ENCODE assay signal across 19 cellular contexts in the genomic region with DNA sequence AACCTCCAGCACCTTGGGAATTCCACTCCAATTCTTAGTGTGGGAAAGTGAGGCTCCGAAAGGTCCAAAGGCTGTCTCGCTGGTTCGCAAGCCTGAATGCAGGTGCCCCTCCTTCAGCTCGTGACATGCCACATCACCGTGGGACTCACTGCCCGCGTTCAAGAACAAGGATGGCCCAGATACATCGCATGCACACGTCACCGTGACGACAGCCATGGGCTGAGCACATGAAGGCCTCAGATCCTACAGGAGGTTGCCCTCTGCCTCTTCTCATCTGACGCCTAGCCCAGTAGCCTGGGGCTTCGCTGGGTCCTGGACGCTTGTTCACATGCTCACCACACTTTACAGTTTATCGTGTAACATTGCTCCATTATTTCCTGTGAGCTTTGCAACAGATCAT. TPM values are rescaled to one million over a fixed set of nuclear protein-coding genes. Genes with fewer than 3 reads are reported as not detected.
A peak's percentile ranks its signal among the peaks of the same experiment; 100 is the strongest.
DNase-seq lines count a peak whose midpoint lies in the region; ATAC-seq, FAIRE-seq and TF ChIP-seq lines count a peak whose summit lies in the region.
"Had no signal": no experiment of that assay in that cellular context is flagged by ENCODE, and none has a peak within 500 bp of the region (broad histone marks: within the 10 kb centered on the region; RNA-seq: fewer than 3 reads in every experiment).

No MANE protein-coding gene starts in this region.

- no peak for TF ChIP-seq POLR2A in IMR-90 (IDR thresholded peaks at IDR 0.05; ENCODE audit: low read depth, low read length)
- TF ChIP-seq POLR2A in H1 (IDR thresholded peaks at IDR 0.05; ENCODE audit: control extremely low read depth in 1 of 2, low read depth in 2 of 2, low read length in 2 of 2): no peak

- TF ChIP-seq CTCF in IMR-90 (conservative IDR thresholded peaks at IDR 0.05; ENCODE audit: low read depth, low read length) (no peak), H1 (IDR thresholded peaks at IDR 0.05; ENCODE audit: control extremely low read depth in 1 of 3, insufficient read depth in 1 of 3, low read depth in 1 of 3, low read length in 3 of 3) (no peak)

- H3K4ac ChIP-seq in IMR-90 (ENCODE audit: low read depth, low read length) (no peak overlapping the region), H1 (replicated peaks; ENCODE audit: insufficient read length, low read depth, low read length) (peak overlapping the region; percentile 82), mesenchymal stem cell (ENCODE audit: low read depth in 1 of 2, low read length in 2 of 2) (no peak overlapping the region)

- H4K8ac ChIP-seq in IMR-90 (ENCODE audit: low read depth in 2 of 2, low read length in 2 of 2) (no peak overlapping the region), H1 (ENCODE audit: extremely low read depth, insufficient read depth, low read length) (no peak overlapping the region), mesenchymal stem cell (ENCODE audit: low read length) (no peak overlapping the region)

- peaks cover 2% of the 10 kb centered on the region; the same call in 1 of the 2 replicates for H3K4me1 ChIP-seq in IMR-90 (ENCODE audit: control insufficient read depth, insufficient read depth, low read length)
- peaks cover 0 to 25% (median 17%) of the 10 kb centered on the region in 4 experiments; a peak in 6 of 7 replicates for H3K4me1 ChIP-seq in H1 (replicated peaks in 1 of 4; ENCODE audit: control insufficient read depth in 3 of 4, insufficient read depth in 4 of 4, low read length in 3 of 4)
- peaks cover 2% of the 10 kb centered on the region for H3K4me1 ChIP-seq in mesenchymal stem cell (ENCODE audit: control insufficient read depth, insufficient read depth, low read depth, low read length)

- H3K14ac ChIP-seq in IMR-90 (replicated peaks; ENCODE audit: low read depth, low read length) (no peak overlapping the region), H1 (ENCODE audit: insufficient read length) (no peak overlapping the region), mesenchymal stem cell (ENCODE audit: low read length in 2 of 2) (peak overlapping the region in 1 of 2 experiments; percentile 13)

- H3K36me3 ChIP-seq in IMR-90 (ENCODE audit: control insufficient read depth, insufficient read depth, low read length) (no peaks in the 10 kb centered on the region), H1 (ENCODE audit: control insufficient read depth in 2 of 4, insufficient read depth in 4 of 4, low read length in 3 of 4) (no peaks in the 10 kb centered on the region), mesenchymal stem cell (ENCODE audit: control insufficient read depth in 1 of 2, insufficient read depth in 2 of 2, low read depth in 1 of 2, low read length in 2 of 2) (no peaks in the 10 kb centered on the region)

- H4K91ac ChIP-seq in IMR-90 (ENCODE audit: insufficient read depth, low read depth, low read length) (no peak overlapping the region), H1 (replicated peaks; ENCODE audit: insufficient read length, low read length) (peak overlapping the region; percentile 52), mesenchymal stem cell (ENCODE audit: low read length) (peak overlapping the region; percentile 64)

- H3K9me3 ChIP-seq in IMR-90 (ENCODE audit: control insufficient read depth, insufficient read depth, low read length): peaks cover 11% of the 10 kb centered on the region
- peaks cover 4 to 5% of the 10 kb centered on the region in 2 experiments; a peak in 1 of 4 replicates for H3K9me3 ChIP-seq in H1 (ENCODE audit: insufficient read depth in 2 of 2, low read depth in 1 of 2, low read length in 1 of 2)
- H3K9me3 ChIP-seq in mesenchymal stem cell (ENCODE audit: control insufficient read depth, low read length): peaks cover 13% of the 10 kb centered on the region

- H3K27me3 ChIP-seq in IMR-90 (ENCODE audit: control insufficient read depth, insufficient read depth, low read length) (0 out of 2 replicates have a peak, but pooled peaks cover 1% of the 10 kb centered on the region), H1 (replicated peaks in 1 of 4; ENCODE audit: control insufficient read depth in 3 of 4, extremely low read depth in 1 of 4, insufficient read depth in 3 of 4, low read length in 3 of 4) (peaks cover 0 to 21% (median 11%) of the 10 kb centered on the region in 4 experiments; a peak in 5 of 7 replicates), mesenchymal stem cell (ENCODE audit: control insufficient read depth in 1 of 2, insufficient read depth in 1 of 2, low read length in 2 of 2) (peaks cover 18 to 27% of the 10 kb centered on the region in 2 experiments)

- H2BK12ac ChIP-seq in H1 (ENCODE audit: low read depth, low read length): peak overlapping the region; percentile 40; the same call in 1 of the 2 replicates
- H2BK12ac ChIP-seq in mesenchymal stem cell (ENCODE audit: low read length in 2 of 2): no peak overlapping the region

- H3K18ac ChIP-seq in IMR-90 (ENCODE audit: low read depth, low read length) (no peak overlapping the region), H1 (ENCODE audit: extremely low read depth, low read length) (peak overlapping the region; percentile 44; the same call in 1 of the 2 replicates), mesenchymal stem cell (ENCODE audit: low read depth in 1 of 2, low read length in 2 of 2) (no peak overlapping the region)

- H2BK20ac ChIP-seq in IMR-90 (ENCODE audit: low read depth, low read length) (no peak overlapping the region), H1 (ENCODE audit: low read length) (peak overlapping the region; percentile 8)

- no peak for TF ChIP-seq EP300 in H1 (IDR thresholded peaks at IDR 0.05; ENCODE audit: borderline replicate concordance in 1 of 2, low read depth in 2 of 2, low read length in 2 of 2)

- H3K23me2 ChIP-seq in H1 (ENCODE audit: low read depth, low read length): peaks cover 3% of the 10 kb centered on the region; the same call in 1 of the 2 replicates

- H4K5ac ChIP-seq in IMR-90 (ENCODE audit: low read depth, low read length) (no peak overlapping the region), H1 (ENCODE audit: insufficient read length, low read depth, low read length) (no peak overlapping the region)

- H2AK5ac ChIP-seq in IMR-90 (ENCODE audit: low read depth, low read length) (0 out of 2 replicates have a peak overlapping the region, but pooled peaks have one; percentile 4), H1 (ENCODE audit: low read depth, low read length) (no peak overlapping the region), mesenchymal stem cell (ENCODE audit: low read length, severe bottlenecking) (no peak overlapping the region)

- FAIRE-seq in H1 (lab: Jason Lieb, UNC) (no peak), RCC 7860 (lab: Jason Lieb, UNC) (no peak)
- FAIRE-seq: GM18507 had no signal

- POLR2A ChIA-PET in IMR-90 (lab: Charles Lee; ENCODE audit: unreplicated experiment): no interaction called here
- POLR2A ChIA-PET in H1 (lab: Charles Lee; ENCODE audit: partially characterized antibody): no interaction called here

- no TSS peak for BruUV-seq in IMR-90 (replicated peaks; lab: Mats Ljungman, UMichigan)

- dilution Hi-C loops in IMR-90 (cut with HindIII; ENCODE audit: low sequenced_read_pairs, unreplicated experiment): no loop called here

- H3K23ac ChIP-seq in IMR-90 (ENCODE audit: low read depth, low read length) (no peak overlapping the region), H1 (ENCODE audit: insufficient read length) (no peak overlapping the region), mesenchymal stem cell (ENCODE audit: low read length in 2 of 2) (no peak overlapping the region)

- H3K27ac ChIP-seq in IMR-90 (ENCODE audit: insufficient read depth, low read length): no peak overlapping the region
- no peak overlapping the region for H3K27ac ChIP-seq in H1 (ENCODE audit: low read depth, low read length)
- H3K27ac ChIP-seq in mesenchymal stem cell (ENCODE audit: low read length, poor library complexity, severe bottlenecking): no peak overlapping the region
- H3K27ac ChIP-seq: 22Rv1 had no signal

- DNase-seq in Right ventricle myocardium inferior (ENCODE audit: missing footprints) (peak; percentile 60), cardiac septum (ENCODE audit: low spot score) (no peak), IMR-90 (no peak), H1 (ENCODE audit: low read depth in 1 of 2, low spot score in 2 of 2) (no peak), mesenchymal stem cell (no peak), ureter (ENCODE audit: low spot score) (no peak), NCI-H1048 (lab: John Stamatoyannopoulos, UW) (no peak), RCC 7860 (ENCODE audit: low spot score) (no peak)
- DNase-seq: COR-L47, HCEC 1CT, HFFc6 had no signal

- in situ Hi-C loops in IMR-90 (cut with MboI; ENCODE audit: low sequenced_read_pairs): no loop called here

- TF ChIP-seq RAD21 in IMR-90 (IDR thresholded peaks at IDR 0.05; ENCODE audit: low read length) (no peak), H1 (IDR thresholded peaks at IDR 0.05 in 1 of 2, conservative IDR thresholded peaks at IDR 0.05 in 1 of 2; ENCODE audit: low read depth in 2 of 2, low read length in 2 of 2) (no peak)

- H3K56ac ChIP-seq in IMR-90 (ENCODE audit: extremely low read depth, insufficient read depth, low read length) (no peak overlapping the region), H1 (replicated peaks; ENCODE audit: insufficient read length, low read depth, low read length) (no peak overlapping the region)

- H3K4me3 ChIP-seq in IMR-90 (ENCODE audit: insufficient read depth, low read depth, low read length) (no peak overlapping the region), H1 (ENCODE audit: extremely low read depth in 1 of 4, insufficient read depth in 2 of 4, low read depth in 3 of 4, low read length in 4 of 4) (no peak overlapping the region), mesenchymal stem cell (ENCODE audit: insufficient read depth in 1 of 2, low read depth in 1 of 2, low read length in 2 of 2) (no peak overlapping the region)

- CTCF ChIA-PET in IMR-90 (lab: Yijun Ruan, JAX) (no interaction called here), H1 (lab: Charles Lee; ENCODE audit: partially characterized antibody) (no interaction called here)

- H2AFZ ChIP-seq in IMR-90 (replicated peaks; ENCODE audit: low read length, poor library complexity) (no peak overlapping the region), H1 (ENCODE audit: low read length) (no peak overlapping the region), mesenchymal stem cell (ENCODE audit: low read depth, low read length) (no peak overlapping the region)

- intact Hi-C loops in Right ventricle myocardium inferior (cut with DNase I) (no loop called here), cardiac septum (cut with DNase I) (no loop called here), IMR-90 (cut with micrococcal nuclease) (no loop called here)

- H2BK5ac ChIP-seq in IMR-90 (ENCODE audit: low read depth, low read length, poor library complexity, severe bottlenecking): no peak overlapping the region
- H2BK5ac ChIP-seq in H1 (ENCODE audit: low read depth, low read length): peak overlapping the region; percentile 63; the same call in 1 of the 2 replicates
- no peak overlapping the region for H2BK5ac ChIP-seq in mesenchymal stem cell (ENCODE audit: low read depth, low read length, poor library complexity, severe bottlenecking)

- no peak overlapping the region for H3K9ac ChIP-seq in IMR-90 (ENCODE audit: low read depth, low read length)
- H3K9ac ChIP-seq in H1 (replicated peaks in 1 of 4; ENCODE audit: extremely low read depth in 1 of 4, low read depth in 3 of 4, low read length in 3 of 4): no peak overlapping the region
- no peak overlapping the region for H3K9ac ChIP-seq in mesenchymal stem cell (ENCODE audit: low read length)

- no peaks in the 10 kb centered on the region for H3K79me2 ChIP-seq in H1 (ENCODE audit: control insufficient read depth in 1 of 2, insufficient read depth in 2 of 2, low read length in 2 of 2)

- H2BK120ac ChIP-seq in IMR-90 (ENCODE audit: low read depth, low read length) (no peak overlapping the region), H1 (replicated peaks; ENCODE audit: low read depth, low read length) (no peak overlapping the region), mesenchymal stem cell (ENCODE audit: low read depth, low read length) (no peak overlapping the region)

- no peaks in the 10 kb centered on the region for H3K9me1 ChIP-seq in IMR-90 (ENCODE audit: insufficient read depth, low read length)

- H2AK9ac ChIP-seq in IMR-90 (replicated peaks; ENCODE audit: low read depth, low read length, poor library complexity): no peak overlapping the region

- H4K20me1 ChIP-seq in IMR-90 (ENCODE audit: insufficient read depth, low read length) (no peaks in the 10 kb centered on the region), H1 (replicated peaks in 1 of 2; ENCODE audit: control insufficient read depth in 1 of 2, insufficient read depth in 2 of 2, low read length in 2 of 2) (no peaks in the 10 kb centered on the region)

- no peak overlapping the region for H3K4me2 ChIP-seq in IMR-90 (ENCODE audit: low read depth, low read length)
- H3K4me2 ChIP-seq in H1 (ENCODE audit: insufficient read depth in 1 of 2, low read depth in 2 of 2, low read length in 2 of 2): no peak overlapping the region
- no peak overlapping the region for H3K4me2 ChIP-seq in mesenchymal stem cell (ENCODE audit: low read length, poor library complexity, severe bottlenecking)

- ATAC-seq in Right ventricle myocardium inferior: no peak
- no peak for ATAC-seq in IMR-90 (ENCODE audit: low read depth)
- ATAC-seq: CD8-positive, alpha-beta T cell had no signal

- WGBS in IMR-90 (ENCODE audit: extremely low coverage in 2 of 2, insufficient read length in 1 of 2), 2 experiments: 91% methylated on average over 15 of the region's 15 CpGs; no CpG with 5 or more reads in 1 of the 2 experiments
- WGBS in H1 (ENCODE audit: extremely low coverage in 1 of 2, insufficient coverage in 1 of 2, insufficient read length in 1 of 2, insufficient replicate concordance in 2 of 2, low coverage in 1 of 2, low lambda C conversion rate in 2 of 2, missing lambda C conversion rate in 1 of 2), 2 experiments: 86% methylated on average over 14 of the region's 15 CpGs; no CpG with 5 or more reads in 1 of the 2 experiments
- 95% methylated on average over 15 of the region's 15 CpGs for WGBS in mesenchymal stem cell

- H3K79me1 ChIP-seq in IMR-90 (ENCODE audit: low read depth in 1 of 2, low read length in 2 of 2): no peaks in the 10 kb centered on the region
- H3K79me1 ChIP-seq in H1 (ENCODE audit: low read depth, low read length): no peaks in the 10 kb centered on the region
- H3K79me1 ChIP-seq in mesenchymal stem cell (replicated peaks; ENCODE audit: low read length, poor library complexity, severe bottlenecking): no peaks in the 10 kb centered on the region

- H2BK15ac ChIP-seq in IMR-90 (ENCODE audit: low read depth, low read length) (no peak overlapping the region), H1 (ENCODE audit: low read length) (peak overlapping the region; percentile 48; the same call in 1 of the 2 replicates), mesenchymal stem cell (ENCODE audit: low read depth, poor library complexity, severe bottlenecking) (no peak overlapping the region)

RNA-seq across cellular contexts. Expression of a gene that starts 4.4 kb away (rescaled TPM):
- total RNA-seq in Right ventricle myocardium inferior: 0.08 TPM
- total RNA-seq in cardiac septum: 0.19 TPM
- not detected in 2 replicates for total RNA-seq in IMR-90 (2012; rRNA removed)
- polyA plus RNA-seq in IMR-90 (2012; rRNA removed): not detected in 2 replicates
- not detected in 2 replicates for polyA plus RNA-seq in IMR-90 (2012; cell fraction: cytosol; rRNA removed)
- not detected in 2 replicates for polyA plus RNA-seq in IMR-90 (2012; cell fraction: nucleus; rRNA removed; ENCODE audit: low replicate concordance)
- total RNA-seq in H1 (2021; fragmentation: NEBNext Ultra II Directional; extraction: Animal tissue kit (Norgen Biotek cat#: 25700)): not detected in 2 replicates
- 0.03 TPM in 1 of 2 replicates, not detected in the other for polyA plus RNA-seq in H1 (2011; rRNA removed)
- polyA plus RNA-seq in H1 (2011; cell fraction: cytosol; rRNA removed): not detected
- polyA plus RNA-seq in H1 (2011; cell fraction: nucleus; rRNA removed): not detected
- not detected in 4 replicates for polyA plus RNA-seq in H1 (2012, experiment 1 of 2)
- polyA plus RNA-seq in H1 (2012, experiment 2 of 2): not detected
- polyA plus RNA-seq in H1 (2013, experiment 1 of 2): not detected
- polyA plus RNA-seq in H1 (2013, experiment 2 of 2): not detected
- polyA minus RNA-seq in H1 (2011; rRNA and poly(A)+ RNA removed): not detected in 2 replicates
- polyA minus RNA-seq in H1 (2011; cell fraction: cytosol; rRNA and poly(A)+ RNA removed): not detected
- not detected for polyA minus RNA-seq in H1 (2011; cell fraction: nucleus; rRNA and poly(A)+ RNA removed)
- not detected for polyA plus RNA-seq in mesenchymal stem cell (2013, experiment 1 of 2)
- polyA plus RNA-seq in mesenchymal stem cell (2013, experiment 2 of 2): not detected
- total RNA-seq in ureter: not detected
- total RNA-seq: A673; CD8-positive, alpha-beta T cell; Daoy; H4; HFFc6 had no signal
- polyA plus RNA-seq: BJ, CD14-positive monocyte had no signal
